Comparison of ENCODE assay signal across 8 cellular contexts in genomic region chr17:67993153-67993997, GRCh38. TPM values are rescaled to one million over a fixed set of nuclear protein-coding genes. Genes with fewer than 3 reads are reported as not detected.
DNase-seq lines count a peak whose midpoint lies in the region; ATAC-seq and TF ChIP-seq lines count a peak whose summit lies in the region.

No MANE protein-coding gene starts in this region.

- H4K20me1 ChIP-seq in MM.1S (ENCODE audit: insufficient read depth, low read length) (no peaks in the 10 kb centered on the region), SU-DHL-6 (ENCODE audit: low read depth, low read length) (no peaks in the 10 kb centered on the region)

- no peaks in the 10 kb centered on the region; the same call in 1 of the 2 replicates for H3K9me3 ChIP-seq in HAP-1
- H3K9me3 ChIP-seq in MM.1S (replicated peaks; ENCODE audit: insufficient read depth, low read length), result no peaks in the 10 kb centered on the region
- no peaks in the 10 kb centered on the region for H3K9me3 ChIP-seq in SU-DHL-6 (ENCODE audit: insufficient read depth, low read length)
- H3K9me3 ChIP-seq in adipocyte (ENCODE audit: control insufficient read depth, low read length), result no peaks in the 10 kb centered on the region
- no peaks in the 10 kb centered on the region for H3K9me3 ChIP-seq in heart right ventricle

- ATAC-seq in heart right ventricle, result peak; percentile 63 to 88 (median 82)

- peak overlapping the region; percentile 87 for H2AFZ ChIP-seq in MM.1S (ENCODE audit: low read length)
- peak overlapping the region; percentile 82 for H2AFZ ChIP-seq in SU-DHL-6 (ENCODE audit: low read depth, low read length, severe bottlenecking)

- no peaks in the 10 kb centered on the region for H3K9me2 ChIP-seq in MM.1S (replicated peaks; ENCODE audit: insufficient read depth, low read length)
- no peaks in the 10 kb centered on the region for H3K9me2 ChIP-seq in SU-DHL-6 (replicated peaks; ENCODE audit: insufficient read depth, low read length)

- in situ Hi-C loops in HAP-1 (cut with MboI; ENCODE audit: low sequenced_read_pairs), result loop anchor here (25.0 kb wide), 1 partner anchor 769 kb away; no protein-coding TSS in a partner anchor

- H3K79me2 ChIP-seq in MM.1S (ENCODE audit: low read length) (no peaks in the 10 kb centered on the region), SU-DHL-6 (ENCODE audit: insufficient read depth, low read length) (no peaks in the 10 kb centered on the region)

- intact Hi-C loops in heart right ventricle (cut with DNase I) (loop anchor here in 2 of 10 donors (1.0 to 2.0 kb wide), 2 partner anchors 27 kb away; no protein-coding TSS in a partner anchor), posterior vena cava (cut with DNase I) (no loop called here)

- H3K27me3 ChIP-seq in HAP-1 (ENCODE audit: low read depth), result no peaks in the 10 kb centered on the region
- peaks cover 21% of the 10 kb centered on the region for H3K27me3 ChIP-seq in MM.1S (replicated peaks; ENCODE audit: insufficient read depth, low read length)
- H3K27me3 ChIP-seq in SU-DHL-6 (ENCODE audit: low read length), result no peaks in the 10 kb centered on the region
- H3K27me3 ChIP-seq in adipocyte (replicated peaks; ENCODE audit: control insufficient read depth, insufficient read depth, low read length), result no peaks in the 10 kb centered on the region
- H3K27me3 ChIP-seq in heart right ventricle, result peaks cover 0 to 17% (median 0%) of the 10 kb centered on the region in 7 donors

- peaks cover 3% of the 10 kb centered on the region; the same call in 1 of the 2 replicates for H3K36me3 ChIP-seq in HAP-1 (replicated peaks)
- H3K36me3 ChIP-seq in MM.1S (replicated peaks; ENCODE audit: insufficient read depth, low read length), result no peaks in the 10 kb centered on the region
- H3K36me3 ChIP-seq in SU-DHL-6 (ENCODE audit: low read length), result no peaks in the 10 kb centered on the region
- no peaks in the 10 kb centered on the region for H3K36me3 ChIP-seq in adipocyte (ENCODE audit: control insufficient read depth, insufficient read depth, low read length, severe bottlenecking)
- peaks cover 0 to 5% (median 0%) of the 10 kb centered on the region in 9 donors for H3K36me3 ChIP-seq in heart right ventricle

- H3K27ac ChIP-seq in MM.1S (ENCODE audit: low read length) (peak overlapping the region; percentile 81; the same call in 1 of the 2 replicates), SU-DHL-6 (ENCODE audit: low read depth, low read length) (peak overlapping the region; percentile 86), heart right ventricle (peak overlapping the region; percentile 90 to 99 (median 96))

- peaks cover 13% of the 10 kb centered on the region for H3F3A ChIP-seq in MM.1S (ENCODE audit: insufficient read depth, low read length)
- H3F3A ChIP-seq in SU-DHL-6 (ENCODE audit: insufficient read depth), result peaks cover 28% of the 10 kb centered on the region

- H3K9ac ChIP-seq in MM.1S (ENCODE audit: low read length) (peak overlapping the region; percentile 80), SU-DHL-6 (ENCODE audit: low read length) (peak overlapping the region; percentile 95), adipocyte (ENCODE audit: low read length) (peak overlapping the region; percentile 91)

- H3K4me3 ChIP-seq in HAP-1, result peak overlapping the region; percentile 80
- H3K4me3 ChIP-seq in MM.1S (ENCODE audit: low read length), result peak overlapping the region; percentile 89
- peak overlapping the region; percentile 85 for H3K4me3 ChIP-seq in SU-DHL-6 (ENCODE audit: insufficient read depth, low read length, poor library complexity, severe bottlenecking)
- H3K4me3 ChIP-seq in adipocyte (ENCODE audit: low read length), result peak overlapping the region; percentile 93
- peak overlapping the region; percentile 73 to 98 (median 85) for H3K4me3 ChIP-seq in heart right ventricle

- H3K4me2 ChIP-seq in MM.1S (ENCODE audit: low read depth, low read length), result peak overlapping the region; percentile 78
- H3K4me2 ChIP-seq in SU-DHL-6 (ENCODE audit: low read depth, low read length, poor library complexity, severe bottlenecking), result peak overlapping the region; percentile 84

- POLR2A ChIA-PET in GM10248 (lab: Yijun Ruan, JAX), result no interaction called here

- WGBS in heart right ventricle, 2 donors, result 0% methylated on average over 106 to 143 of the region's 144 CpGs

- no peak for TF ChIP-seq CTCF in GM10248 (IDR thresholded peaks at IDR 0.05; ENCODE audit: control extremely low read depth, extremely low read depth, low read depth, missing control alignments)
- no peak for TF ChIP-seq CTCF in MM.1S (IDR thresholded peaks at IDR 0.05; ENCODE audit: low read length)
- TF ChIP-seq CTCF in SU-DHL-6 (IDR thresholded peaks at IDR 0.05; ENCODE audit: insufficient read depth, low read length, poor library complexity, severe bottlenecking), result no peak
- TF ChIP-seq CTCF in heart right ventricle (IDR thresholded peaks at IDR 0.05), result peak in 5 of 9 donors; percentile 4 to 25 (median 18)

- peak; percentile 89 for DNase-seq in GM10248 (ENCODE audit: extremely low spot score)
- peak; percentile 76 to 84 for DNase-seq in HAP-1 (ENCODE audit: low spot score in 2 of 2)
- peak; percentile 89 for DNase-seq in MM.1S
- DNase-seq in adipocyte (ENCODE audit: low read depth), result peak; percentile 94
- DNase-seq in heart right ventricle, result peak; percentile 82 to 89
- peak; percentile 93 for DNase-seq in posterior vena cava (ENCODE audit: low spot score)
- peak; percentile 77 for DNase-seq in ureter (ENCODE audit: low spot score)

- H3K4me1 ChIP-seq in HAP-1 (peaks cover 23% of the 10 kb centered on the region), MM.1S (ENCODE audit: low read length) (no peaks in the 10 kb centered on the region), adipocyte (ENCODE audit: control insufficient read depth, insufficient read depth, low read length) (peaks cover 24% of the 10 kb centered on the region), heart right ventricle (peaks cover 3 to 37% (median 21%) of the 10 kb centered on the region in 9 donors)

- CTCF ChIA-PET in GM10248 (lab: Yijun Ruan, JAX), result interaction anchor here (4.9 kb wide), 1 partner anchor 17 kb away, joined by 25 read pairs; no protein-coding TSS in a partner anchor

RNA-seq across cellular contexts. Expression of gene C17orf58, which starts 2.9 kb away (rescaled TPM):
- 1 to 10 TPM; 3.1 to 8.6 (median 4.8) TPM for total RNA-seq in heart right ventricle
- polyA plus RNA-seq in heart right ventricle, result 10 to 100 TPM in 1 of 2 donors, 1 to 10 TPM in 1; 7.3 to 10.0 TPM
- 10 to 100 TPM in 1 of 2 donors, 1 to 10 TPM in 1; 7.3 to 21.9 TPM for total RNA-seq in posterior vena cava
- 9.1 TPM for total RNA-seq in ureter

RNA-seq across cellular contexts. Expression of gene KPNA2, which starts 42.2 kb away (rescaled TPM):
- total RNA-seq in heart right ventricle (10 to 100 TPM; 12.6 to 33.3 (median 18.8) TPM), posterior vena cava (10 to 100 TPM; 29.2 to 30.8 TPM), ureter (23.0 TPM)
- polyA plus RNA-seq in heart right ventricle, result 10 to 100 TPM in 1 of 2 donors, 1 to 10 TPM in 1; 6.1 to 25.2 TPM

Comparison
In these comparisons a context has a peak if more than half of its experiments do, and no peak if none do; other contexts are left out.
1. Peak in every context shown above with its lines: DNase-seq, ATAC-seq, H3K4me3 ChIP-seq and H3K27ac ChIP-seq.
2. CTCF ChIP-seq: peak in heart right ventricle (5 of 9); none in GM10248 (single experiment), MM.1S (single experiment) and SU-DHL-6 (single experiment).